In the genomic region with DNA sequence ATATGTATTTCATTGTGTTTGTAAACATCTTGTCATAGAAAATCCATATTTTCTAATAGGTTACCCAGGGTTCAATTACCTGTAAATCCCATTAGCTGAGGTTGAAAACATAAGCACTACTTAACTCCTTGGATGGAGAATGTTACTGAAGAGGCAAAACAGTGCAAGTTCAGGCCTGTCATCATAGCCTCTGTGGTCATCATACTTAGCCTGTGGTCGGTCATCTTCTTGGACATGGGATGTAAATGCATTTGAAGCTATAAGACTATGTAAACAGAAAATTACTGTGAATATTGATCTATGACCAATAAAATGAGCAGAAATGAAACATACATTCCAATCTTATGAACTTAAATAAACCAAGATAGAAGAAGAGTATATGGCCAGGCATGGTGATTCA, we compare ENCODE assay signal across 29 cellular contexts.
"Had no signal": no experiment of that assay in that cellular context is flagged by ENCODE, and none has a peak within 500 bp of the region (broad histone marks: within the 10 kb centered on the region; RNA-seq: fewer than 3 reads in every experiment).

No MANE protein-coding gene starts in this region.

- H3K9me3 ChIP-seq: Peyer's patch had no signal

- DNase-seq: activated CD4-positive, alpha-beta T cell treated with anti-CD3 and anti-CD28 coated beads, Interleukin-2, amount 10 ng/mL, durations not matched to agents 24 days and 14 days; activated CD4-positive, alpha-beta T cell treated with anti-CD3 and anti-CD28 coated beads, Interleukin-2, amount 50 U/mL, for 4 hours; activated CD8-positive, alpha-beta T cell treated with anti-CD3 and anti-CD28 coated beads for 36 hours; activated effector memory CD4-positive, alpha-beta T cell treated with anti-CD3 and anti-CD28 coated beads, Interleukin-2, amount 50 U/mL, for 16 hours; activated naive CD4-positive, alpha-beta T cell; activated naive CD4-positive, alpha-beta T cell treated with anti-CD3 and anti-CD28 coated beads, Interleukin-2, amount 50 U/mL, for 16 hours; activated naive CD8-positive, alpha-beta T cell treated with anti-CD3 and anti-CD28 coated beads for 36 hours; activated T-cell treated with anti-CD3 and anti-CD28 coated beads, Interleukin-2, amount 50 U/mL, for 1 hour; activated T-cell treated with anti-CD3 and anti-CD28 coated beads, Interleukin-2, amount 50 U/mL, for 72 hours; amniotic stem cell; aorta; brain microvascular endothelial cell; Karpas-422; NCI-H1092 treated with DMSO at 0.1 percent for 48 hours; NCI-H146; NCI-H187 treated with DMSO at 0.1 percent for 48 hours; NCI-H2081; NCI-H2171 treated with DMSO at 0.1 percent for 48 hours; NCI-H226; NCI-H446 treated with DMSO at 0.1 percent for 48 hours; NCI-H524; NCI-H69; NCI-H82; Peyer's patch; Right ventricle myocardium superior; RPMI8226; T1000 had no signal

- H3K4me3 ChIP-seq: cardiac muscle cell, K562, Peyer's patch had no signal

- H3K27me3 ChIP-seq: brain microvascular endothelial cell, cardiac muscle cell, Peyer's patch had no signal

- H3K27ac ChIP-seq: brain microvascular endothelial cell, cardiac muscle cell, Peyer's patch had no signal

- H3K36me3 ChIP-seq: brain microvascular endothelial cell, cardiac muscle cell, Peyer's patch had no signal

- H3K4me1 ChIP-seq: Peyer's patch had no signal
